ENCODE assay signal across 15 cellular contexts in the genomic region with DNA sequence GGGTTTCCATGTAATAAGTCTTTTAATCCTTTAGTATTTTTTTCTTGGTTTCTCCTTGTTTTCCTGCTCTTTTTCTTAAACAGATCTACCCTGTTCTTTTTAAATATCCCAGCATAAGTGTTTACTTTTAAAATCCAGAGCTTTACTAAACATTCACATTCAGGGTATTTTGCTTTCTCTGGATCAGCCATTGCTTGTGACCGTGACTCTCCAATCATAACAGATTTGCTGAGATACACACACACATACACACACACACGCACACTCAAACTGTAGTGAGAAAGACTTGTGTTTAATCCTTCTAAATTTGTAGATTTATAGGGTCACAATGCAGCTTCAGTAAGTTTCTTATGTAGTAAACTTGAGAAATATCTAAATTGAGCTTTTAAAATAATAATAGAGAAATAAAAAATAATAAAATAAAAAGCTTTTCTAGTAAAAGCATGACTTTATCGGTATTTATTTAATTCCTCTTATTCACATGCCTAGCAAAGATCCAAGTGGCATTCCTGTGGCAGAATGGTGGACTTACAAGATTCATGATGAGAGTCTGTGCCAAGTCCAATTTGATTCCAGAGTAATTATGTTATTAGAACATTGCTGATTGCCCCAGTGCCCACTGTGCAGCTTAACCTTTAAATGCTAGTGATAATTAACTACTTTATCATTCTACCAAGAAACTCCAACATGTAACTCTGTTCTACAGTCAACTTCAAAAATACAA.
A peak's percentile ranks its signal among the peaks of the same experiment; 100 is the strongest.
DNase-seq lines count a peak whose midpoint lies in the region; ATAC-seq and TF ChIP-seq lines count a peak whose summit lies in the region.
"Had no signal": no experiment of that assay in that cellular context is flagged by ENCODE, and none has a peak within 500 bp of the region (broad histone marks: within the 10 kb centered on the region; RNA-seq: fewer than 3 reads in every experiment).

No MANE protein-coding gene starts in this region.

- no TSS peak for BruUV-seq in A673 (replicated peaks; lab: Mats Ljungman, UMichigan)

- peaks cover 48% of the 10 kb centered on the region for H3K4me1 Mint-ChIP-seq in CD8-positive, alpha-beta T cell (ENCODE audit: low read depth)
- H3K4me1 Mint-ChIP-seq in T-cell (peaks cover 34 to 43% (median 38%) of the 10 kb centered on the region in 3 donors), memory B cell (peaks cover 25% of the 10 kb centered on the region)

- POLR2A ChIA-PET in A673 (lab: Charles Lee; ENCODE audit: low non-redundant PET) (no interaction called here), T-cell (lab: Charles Lee) (interaction anchor here in 1 of 2 donors (0.6 kb wide), 2 partner anchors 119 to 282 kb away, joined by 3 to 4 read pairs; no protein-coding TSS in a partner anchor)
- POLR2A ChIA-PET in CD8-positive, alpha-beta T cell (lab: Charles Lee): no interaction called here

- H3K4me3 Mint-ChIP-seq in CD8-positive, alpha-beta T cell: no peak overlapping the region
- H3K4me3 Mint-ChIP-seq in T-cell (no peak overlapping the region), memory B cell (no peak overlapping the region)

- no peaks in the 10 kb centered on the region for H3K36me3 ChIP-seq in A673 (ENCODE audit: insufficient read depth, low read length, poor library complexity, severe bottlenecking)
- no peaks in the 10 kb centered on the region for H3K36me3 ChIP-seq in CD8-positive, alpha-beta T cell (ENCODE audit: insufficient read depth, low read length)

- CTCF ChIA-PET in A673 (lab: Charles Lee): no interaction called here
- CTCF ChIA-PET in CD8-positive, alpha-beta T cell (lab: Charles Lee): no interaction called here
- CTCF ChIA-PET in T-cell (lab: Charles Lee): interaction anchor here in 1 of 2 donors (0.6 kb wide), 1 partner anchor 38 kb away, joined by 5 read pairs; no protein-coding TSS in a partner anchor

- intact Hi-C loops in A673 (cut with micrococcal nuclease; ENCODE audit: unreplicated experiment): no loop called here
- intact Hi-C loops in CD8-positive, alpha-beta T cell (cut with DNase I, micrococcal nuclease): no loop called here

- H3K9me3 Mint-ChIP-seq in CD8-positive, alpha-beta T cell: no peaks in the 10 kb centered on the region
- H3K9me3 Mint-ChIP-seq in T-cell (no peaks in the 10 kb centered on the region), memory B cell (no peaks in the 10 kb centered on the region)

- no peak for ATAC-seq in CD8-positive, alpha-beta T cell
- no peak for ATAC-seq in T-cell (replicated peaks in 1 of 4)
- no peak for ATAC-seq in memory B cell (ENCODE audit: low read depth)
- no peak for ATAC-seq in HG02642 (IDR thresholded peaks at IDR 0.05; ENCODE audit: poor library complexity, unreplicated experiment)
- no peak for ATAC-seq in GM18868 (IDR thresholded peaks at IDR 0.05; ENCODE audit: unreplicated experiment)
- ATAC-seq: Panc1 had no signal

- no peaks in the 10 kb centered on the region for H3K9me3 ChIP-seq in A673 (ENCODE audit: low read depth, low read length, poor library complexity, severe bottlenecking)
- H3K9me3 ChIP-seq in CD8-positive, alpha-beta T cell (ENCODE audit: low read length): no peaks in the 10 kb centered on the region

- no peaks in the 10 kb centered on the region for H3K4me1 ChIP-seq in A673 (ENCODE audit: insufficient read depth, low read length, poor library complexity, severe bottlenecking)
- peaks cover 12% of the 10 kb centered on the region for H3K4me1 ChIP-seq in CD8-positive, alpha-beta T cell (ENCODE audit: insufficient read depth, low read length)

- peak overlapping the region; percentile 5 for H3K27ac Mint-ChIP-seq in CD8-positive, alpha-beta T cell
- peak overlapping the region; percentile 11 to 49 for H3K27ac Mint-ChIP-seq in T-cell
- H3K27ac Mint-ChIP-seq in memory B cell: peak overlapping the region; percentile 55

- H3K27ac ChIP-seq in A673 (ENCODE audit: low read depth, low read length, poor library complexity, severe bottlenecking): no peak overlapping the region
- H3K27ac ChIP-seq in CD8-positive, alpha-beta T cell (ENCODE audit: low read depth, low read length): no peak overlapping the region
- H3K27ac ChIP-seq: C4-2B, KMS-11 had no signal

- DNase-seq in A673 (ENCODE audit: low spot score): peak; percentile 3
- DNase-seq in CD8-positive, alpha-beta T cell: no peak
- DNase-seq in T-cell: no peak
- DNase-seq in memory B cell (ENCODE audit: low spot score in 2 of 2): no peak
- no peak for DNase-seq in putamen (ENCODE audit: low spot score)
- DNase-seq in RPMI8226: no peak
- DNase-seq: NCI-H1048, NCI-H2081 treated with DMSO at 0.1 percent for 48 hours, NCI-H2227 treated with DMSO at 0.1 percent for 48 hours, NCI-H524 had no signal

- H3K27me3 Mint-ChIP-seq in CD8-positive, alpha-beta T cell (ENCODE audit: low read depth): no peaks in the 10 kb centered on the region
- no peaks in the 10 kb centered on the region for H3K27me3 Mint-ChIP-seq in T-cell
- H3K27me3 Mint-ChIP-seq in memory B cell: no peaks in the 10 kb centered on the region

- no peak for TF ChIP-seq CTCF in A673 (conservative IDR thresholded peaks at IDR 0.05; ENCODE audit: low read depth, low read length)
- no peak for TF ChIP-seq CTCF in CD8-positive, alpha-beta T cell (IDR thresholded peaks at IDR 0.05)

- no peak overlapping the region for H3K4me3 ChIP-seq in A673 (ENCODE audit: low read depth, low read length, poor library complexity, severe bottlenecking)
- no peak overlapping the region for H3K4me3 ChIP-seq in CD8-positive, alpha-beta T cell (ENCODE audit: low read depth, low read length)

- H3K27me3 ChIP-seq in A673 (replicated peaks; ENCODE audit: insufficient read depth, low read depth, low read length, poor library complexity): no peaks in the 10 kb centered on the region
- H3K27me3 ChIP-seq in CD8-positive, alpha-beta T cell (ENCODE audit: insufficient read depth, low read length): no peaks in the 10 kb centered on the region

- H3K36me3 Mint-ChIP-seq in CD8-positive, alpha-beta T cell: peaks cover 19% of the 10 kb centered on the region
- peaks cover 32% of the 10 kb centered on the region for H3K36me3 Mint-ChIP-seq in T-cell
- peaks cover 16% of the 10 kb centered on the region for H3K36me3 Mint-ChIP-seq in memory B cell

Comparison
In these comparisons a context has a peak if more than half of its experiments do, and no peak if none do; other contexts are left out.
1. H3K27ac Mint-ChIP-seq: peak in every context shown above with its lines; median percentile 55 in memory B cell; 30 in T-cell; 5 in CD8-positive, alpha-beta T cell.